ENCODE assay signal across 30 cellular contexts in genomic region chr18:44812426-44812825, GRCh38.
"Had no signal": no experiment of that assay in that cellular context is flagged by ENCODE, and none has a peak within 500 bp of the region (broad histone marks: within the 10 kb centered on the region; RNA-seq: fewer than 3 reads in every experiment).

No MANE protein-coding gene starts in this region.

- DNase-seq: naive thymus-derived CD4-positive, alpha-beta T cell; natural killer cell; occipital lobe; ovary; posterior cingulate gyrus; psoas muscle; right cardiac atrium; right lobe of liver; spleen; stimulated activated CD4-positive, alpha-beta T cell treated with anti-CD3 and anti-CD28 coated beads, Interleukin-12 subunit alpha, Interleukin-12 subunit beta, amount 100 ng/mL, for 4 hours; stimulated activated CD4-positive, alpha-beta T cell treated with anti-CD3 and anti-CD28 coated beads, Interleukin-1b, Interleukin-23, amount 100 ng/mL, for 48 hours; stimulated activated CD4-positive, alpha-beta T cell treated with anti-CD3 and anti-CD28 coated beads, Interleukin-4, amount 100 ng/mL, for 1 hour; stimulated activated CD4-positive, alpha-beta T cell treated with anti-CD3 and anti-CD28 coated beads, Interleukin-4, amount 100 ng/mL, for 4 hours; stimulated activated CD8-positive, alpha-beta memory T cell treated with anti-CD3 and anti-CD28 coated beads, Interleukin-4, amount 100 ng/mL, for 48 hours; stimulated activated naive B cell treated with anti-CD40 and anti-IgM and Interleukin-4, amounts not matched to agents 10 μg/mL and 1 μg/mL and 100 μg/mL, for 72 hours; stimulated activated naive CD4-positive, alpha-beta T cell treated with Interleukin-2 at 50 U/mL for 16 hours; stomach; testis; tibial artery; transverse colon; upper lobe of right lung; uterus had no signal

- H3K4me3 ChIP-seq: neural progenitor cell, ovary, psoas muscle, right lobe of liver, skin epidermis, smooth muscle cell, spleen, stomach, testis, tibial artery, transverse colon, upper lobe of right lung, uterus had no signal

- H3K27me3 ChIP-seq: neural progenitor cell, ovary, right lobe of liver, spleen, stomach, testis, tibial artery, transverse colon, upper lobe of right lung, uterus had no signal

- H3K4me3 Mint-ChIP-seq: naive thymus-derived CD4-positive, alpha-beta T cell; natural killer cell; nephron; neural progenitor cell; stimulated activated naive B cell treated with anti-CD40 and anti-IgM and Interleukin-4, amounts not matched to agents 10 μg/mL and 1 μg/mL and 100 μg/mL, for 72 hours; stimulated activated naive CD8-positive, alpha-beta T cell treated with anti-CD3 and anti-CD28 coated beads, Interleukin-15, Interleukin-2, amounts not matched to agents 100 ng/mL and 50 ng/mL, for 24 hours; type B pancreatic cell had no signal

- H3K9me3 ChIP-seq: ovary, psoas muscle, right lobe of liver, spleen, stomach, testis, tibial artery, transverse colon, upper lobe of right lung, uterus had no signal

- H3K36me3 ChIP-seq: neural progenitor cell, ovary, right lobe of liver, stomach, tibial artery, transverse colon, upper lobe of right lung, uterus had no signal

- H3K36me3 Mint-ChIP-seq: natural killer cell had no signal

- H3K4me1 ChIP-seq: testis, uterus had no signal

- ATAC-seq: naive thymus-derived CD4-positive, alpha-beta T cell; natural killer cell; psoas muscle; right cardiac atrium; right lobe of liver; upper lobe of right lung had no signal

- H3K27me3 Mint-ChIP-seq: progenitor cell of endocrine pancreas; stimulated activated naive B cell treated with anti-CD40 and anti-IgM and Interleukin-4, amounts not matched to agents 10 μg/mL and 1 μg/mL and 100 μg/mL, for 72 hours had no signal

- H3K9me3 Mint-ChIP-seq: natural killer cell; nephron; neural progenitor cell; stimulated activated naive B cell treated with anti-CD40 and anti-IgM and Interleukin-4, amounts not matched to agents 10 μg/mL and 1 μg/mL and 100 μg/mL, for 72 hours; stimulated activated naive CD8-positive, alpha-beta T cell treated with anti-CD3 and anti-CD28 coated beads, Interleukin-15, Interleukin-2, amounts not matched to agents 100 ng/mL and 50 ng/mL, for 24 hours; type B pancreatic cell had no signal

- H3K27ac ChIP-seq: neural progenitor cell, ovary, parathyroid adenoma, psoas muscle, right lobe of liver, skin epidermis, spleen, stomach, testis, tibial artery, transverse colon, upper lobe of right lung, uterus had no signal

- H3K27ac Mint-ChIP-seq: naive thymus-derived CD4-positive, alpha-beta T cell; natural killer cell; nephron; neural progenitor cell; progenitor cell of endocrine pancreas; stimulated activated naive B cell treated with anti-CD40 and anti-IgM and Interleukin-4, amounts not matched to agents 10 μg/mL and 1 μg/mL and 100 μg/mL, for 72 hours; stimulated activated naive CD8-positive, alpha-beta T cell treated with anti-CD3 and anti-CD28 coated beads, Interleukin-15, Interleukin-2, amounts not matched to agents 100 ng/mL and 50 ng/mL, for 24 hours; type B pancreatic cell had no signal
